8 cellular contexts compared by ENCODE assay signal in the genomic region with DNA sequence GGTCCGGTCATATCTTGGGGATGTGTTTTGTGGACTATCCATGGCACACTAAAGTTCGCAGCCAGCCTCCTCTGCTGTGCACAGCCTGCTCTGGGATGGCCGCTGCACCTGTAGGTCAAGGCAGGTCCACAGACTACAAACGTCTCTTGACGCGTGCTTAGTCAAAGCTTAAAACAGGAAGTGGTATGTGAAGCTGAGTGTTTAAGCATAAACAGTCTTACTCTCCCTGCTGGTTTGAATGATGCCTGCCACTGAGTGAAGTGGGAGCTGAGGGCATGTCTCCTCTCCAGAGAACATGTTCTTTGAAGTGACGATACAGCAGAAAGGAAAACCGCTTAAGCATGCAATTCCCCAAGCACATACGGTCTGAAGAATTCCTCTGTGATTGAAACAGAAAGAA.
DNase-seq lines count a peak whose midpoint lies in the region; ATAC-seq lines count a peak whose summit lies in the region.

No MANE protein-coding gene starts in this region.

- CTCF ChIA-PET in activated naive CD4-positive, alpha-beta T cell treated with anti-CD3 and anti-CD28 coated beads, Interleukin-2, amount 10 ng/mL, durations not matched to agents 7 days and 5 days (lab: Charles Lee) = interaction anchor here (0.8 to 7.9 kb wide), 48 partner anchors 9 to 983 kb away, joined by 3 to 234 read pairs (median 4); partner anchors contain the start of gene SSTR2

- H3K9me3 Mint-ChIP-seq in activated naive CD4-positive, alpha-beta T cell treated with anti-CD3 and anti-CD28 coated beads, Interleukin-2, amount 10 ng/mL, durations not matched to agents 7 days and 5 days = no peaks in the 10 kb centered on the region

- peak overlapping the region; percentile 96 for H3K27ac Mint-ChIP-seq in activated naive CD4-positive, alpha-beta T cell treated with anti-CD3 and anti-CD28 coated beads, Interleukin-2, amount 10 ng/mL, durations not matched to agents 7 days and 5 days

- H3K4me1 Mint-ChIP-seq in activated naive CD4-positive, alpha-beta T cell treated with anti-CD3 and anti-CD28 coated beads, Interleukin-2, amount 10 ng/mL, durations not matched to agents 7 days and 5 days = peaks cover 58% of the 10 kb centered on the region

- peak overlapping the region; percentile 50 for H3K4me3 Mint-ChIP-seq in activated naive CD4-positive, alpha-beta T cell treated with anti-CD3 and anti-CD28 coated beads, Interleukin-2, amount 10 ng/mL, durations not matched to agents 7 days and 5 days

- ATAC-seq in HG02642 (IDR thresholded peaks at IDR 0.05; ENCODE audit: poor library complexity, unreplicated experiment) = peak; percentile 88

- H3K36me3 Mint-ChIP-seq in activated naive CD4-positive, alpha-beta T cell treated with anti-CD3 and anti-CD28 coated beads, Interleukin-2, amount 10 ng/mL, durations not matched to agents 7 days and 5 days = peaks cover 5% of the 10 kb centered on the region

- no peaks in the 10 kb centered on the region for H3K27me3 Mint-ChIP-seq in activated naive CD4-positive, alpha-beta T cell treated with anti-CD3 and anti-CD28 coated beads, Interleukin-2, amount 10 ng/mL, durations not matched to agents 7 days and 5 days

- DNase-seq in NCI-H2107 treated with DMSO at 0.1 percent for 48 hours (lab: John Stamatoyannopoulos, UW; ENCODE audit: unreplicated experiment) (peak; percentile 25), NCI-H2107 (lab: John Stamatoyannopoulos, UW) (no peak), NCI-H2029 treated with DMSO at 0.1 percent for 48 hours (lab: John Stamatoyannopoulos, UW) (peak; percentile 13), hypothalamus (lab: John Stamatoyannopoulos, UW) (no peak), middle frontal gyrus (ENCODE audit: extremely low spot score, low spot score) (no peak)
- DNase-seq in activated naive CD4-positive, alpha-beta T cell treated with anti-CD3 and anti-CD28 coated beads, Interleukin-2, amount 10 ng/mL, durations not matched to agents 7 days and 5 days = peak; percentile 66
- DNase-seq in stimulated activated CD4-positive, alpha-beta T cell treated with anti-CD3 and anti-CD28 coated beads, Interleukin-4, amount 100 ng/mL, for 24 hours = peak; percentile 30

Comparison
In these comparisons a context has a peak if more than half of its experiments do, and no peak if none do; other contexts are left out.
1. DNase-seq: peak in NCI-H2107 treated with DMSO at 0.1 percent for 48 hours (single experiment), NCI-H2029 treated with DMSO at 0.1 percent for 48 hours (single experiment), activated naive CD4-positive, alpha-beta T cell treated with anti-CD3 and anti-CD28 coated beads, Interleukin-2, amount 10 ng/mL, durations not matched to agents 7 days and 5 days (single experiment) and stimulated activated CD4-positive, alpha-beta T cell treated with anti-CD3 and anti-CD28 coated beads, Interleukin-4, amount 100 ng/mL, for 24 hours (single experiment); none in NCI-H2107 (single experiment), hypothalamus (0 of 51) and middle frontal gyrus (single experiment).